In the genomic region with DNA sequence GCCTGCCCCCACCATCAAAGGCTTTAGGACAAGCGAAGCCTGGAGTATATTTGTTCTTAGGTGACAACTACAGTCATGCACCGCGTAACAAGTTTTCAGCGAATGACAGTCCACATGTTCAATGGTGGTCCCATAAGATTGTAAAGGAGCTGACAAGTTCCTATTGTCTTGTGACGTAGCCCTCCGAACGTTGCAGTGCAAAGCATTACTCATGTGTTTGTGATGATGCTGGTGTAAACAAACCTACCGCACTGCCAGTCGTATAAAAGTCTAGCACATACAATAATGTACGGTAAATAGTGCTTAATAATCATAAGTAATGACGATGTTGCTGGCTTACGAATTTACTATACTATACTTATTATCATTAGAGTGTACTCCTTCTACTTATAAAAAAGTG, we compare ENCODE assay signal across 19 cellular contexts. TPM values are rescaled to one million over a fixed set of nuclear protein-coding genes. Genes with fewer than 3 reads are reported as not detected.
DNase-seq lines count a peak whose midpoint lies in the region; ATAC-seq and TF ChIP-seq lines count a peak whose summit lies in the region.
"Had no signal": no experiment of that assay in that cellular context is flagged by ENCODE, and none has a peak within 500 bp of the region (broad histone marks: within the 10 kb centered on the region; RNA-seq: fewer than 3 reads in every experiment).

No MANE protein-coding gene starts in this region.

- H3K9me3 Mint-ChIP-seq in activated CD4-positive, alpha-beta T cell treated with anti-CD3 and anti-CD28 coated beads, Interleukin-2, amount 10 ng/mL, durations not matched to agents 24 days and 14 days, result no peaks in the 10 kb centered on the region
- H3K9me3 Mint-ChIP-seq in activated CD4-positive, alpha-beta T cell treated with anti-CD3 and anti-CD28 coated beads for 36 hours (ENCODE audit: low read depth), result no peaks in the 10 kb centered on the region
- H3K9me3 Mint-ChIP-seq in neural crest cell, result peaks cover 2% of the 10 kb centered on the region
- H3K9me3 Mint-ChIP-seq in HFFc6, result no peaks in the 10 kb centered on the region
- H3K9me3 Mint-ChIP-seq: CD4-positive, alpha-beta T cell; CD8-positive, alpha-beta T cell had no signal

- H3K27ac ChIP-seq in SJSA1, result peak overlapping the region; percentile 25; the same call in 1 of the 2 replicates
- H3K27ac ChIP-seq: 22Rv1; A549; BLaER1 treated with 17β-estradiol and CSF1 and Interleukin-3, amounts not matched to agents 10 nM and 100 nM; C4-2B had no signal

- H3K4me1 ChIP-seq in SJSA1 (replicated peaks), result peaks cover 9% of the 10 kb centered on the region
- H3K4me1 ChIP-seq: A549 had no signal

- ATAC-seq in activated CD4-positive, alpha-beta T cell treated with anti-CD3 and anti-CD28 coated beads for 36 hours, result no peak
- ATAC-seq in HG03108 (IDR thresholded peaks at IDR 0.05; ENCODE audit: unreplicated experiment), result no peak
- ATAC-seq: A549; CD8-positive, alpha-beta T cell had no signal

- no peaks in the 10 kb centered on the region for H3K27me3 ChIP-seq in SJSA1 (replicated peaks)
- H3K27me3 ChIP-seq: BLaER1 treated with 17β-estradiol and CSF1 and Interleukin-3, amounts not matched to agents 10 nM and 100 nM had no signal

- peaks cover 4% of the 10 kb centered on the region for H3K4me1 Mint-ChIP-seq in activated CD4-positive, alpha-beta T cell treated with anti-CD3 and anti-CD28 coated beads, Interleukin-2, amount 10 ng/mL, durations not matched to agents 24 days and 14 days
- no peaks in the 10 kb centered on the region for H3K4me1 Mint-ChIP-seq in activated CD4-positive, alpha-beta T cell treated with anti-CD3 and anti-CD28 coated beads for 36 hours
- H3K4me1 Mint-ChIP-seq in neural crest cell, result peaks cover 23% of the 10 kb centered on the region
- H3K4me1 Mint-ChIP-seq in HFFc6 (ENCODE audit: low read depth), result peaks cover 12% of the 10 kb centered on the region; the same call in 1 of the 2 replicates
- H3K4me1 Mint-ChIP-seq: B cell had no signal

- H3K36me3 Mint-ChIP-seq in activated CD4-positive, alpha-beta T cell treated with anti-CD3 and anti-CD28 coated beads, Interleukin-2, amount 10 ng/mL, durations not matched to agents 24 days and 14 days (ENCODE audit: low read depth), result no peaks in the 10 kb centered on the region
- no peaks in the 10 kb centered on the region for H3K36me3 Mint-ChIP-seq in activated CD4-positive, alpha-beta T cell treated with anti-CD3 and anti-CD28 coated beads for 36 hours (ENCODE audit: low read depth)
- no peaks in the 10 kb centered on the region for H3K36me3 Mint-ChIP-seq in neural crest cell (ENCODE audit: low read depth)
- no peaks in the 10 kb centered on the region; the same call in 1 of the 2 replicates for H3K36me3 Mint-ChIP-seq in HFFc6 (ENCODE audit: low read depth)
- H3K36me3 Mint-ChIP-seq: CD8-positive, alpha-beta T cell had no signal

- H3K9me3 ChIP-seq in SJSA1 (replicated peaks), result no peaks in the 10 kb centered on the region
- H3K9me3 ChIP-seq: A549; BLaER1 treated with 17β-estradiol and CSF1 and Interleukin-3, amounts not matched to agents 10 nM and 100 nM; Caco-2 had no signal

- no peak overlapping the region for H3K4me3 ChIP-seq in SJSA1
- H3K4me3 ChIP-seq: A549; BLaER1 treated with 17β-estradiol and CSF1 and Interleukin-3, amounts not matched to agents 10 nM and 100 nM had no signal

- POLR2A ChIA-PET in activated CD4-positive, alpha-beta T cell treated with anti-CD3 and anti-CD28 coated beads for 36 hours (lab: Charles Lee), result interaction anchor here (0.6 kb wide), 1 partner anchor 297 kb away, joined by 5 read pairs; no protein-coding TSS in a partner anchor

- no peak overlapping the region for H3K4me3 Mint-ChIP-seq in activated CD4-positive, alpha-beta T cell treated with anti-CD3 and anti-CD28 coated beads, Interleukin-2, amount 10 ng/mL, durations not matched to agents 24 days and 14 days
- no peak overlapping the region for H3K4me3 Mint-ChIP-seq in activated CD4-positive, alpha-beta T cell treated with anti-CD3 and anti-CD28 coated beads for 36 hours
- no peak overlapping the region for H3K4me3 Mint-ChIP-seq in neural crest cell
- no peak overlapping the region for H3K4me3 Mint-ChIP-seq in HFFc6
- H3K4me3 Mint-ChIP-seq: B cell; CD4-positive, alpha-beta T cell; CD8-positive, alpha-beta T cell had no signal

- no peaks in the 10 kb centered on the region for H3K36me3 ChIP-seq in SJSA1
- H3K36me3 ChIP-seq: BLaER1 treated with 17β-estradiol and CSF1 and Interleukin-3, amounts not matched to agents 10 nM and 100 nM had no signal

- CTCF ChIA-PET in activated CD4-positive, alpha-beta T cell treated with anti-CD3 and anti-CD28 coated beads for 36 hours (lab: Charles Lee), result interaction anchor here (0.9 kb wide), 1 partner anchor 57 kb away, joined by 3 read pairs; no protein-coding TSS in a partner anchor

- peak; percentile 40 for DNase-seq in activated CD4-positive, alpha-beta T cell treated with anti-CD3 and anti-CD28 coated beads, Interleukin-2, amount 10 ng/mL, durations not matched to agents 24 days and 14 days
- DNase-seq in activated CD4-positive, alpha-beta T cell treated with anti-CD3 and anti-CD28 coated beads for 36 hours, result no peak
- DNase-seq in SJSA1 (ENCODE audit: low read depth in 1 of 2, low spot score in 2 of 2), result peak; percentile 46 to 68
- DNase-seq in neural crest cell (ENCODE audit: low read depth, low spot score), result no peak
- DNase-seq in NCI-H1105 treated with DMSO at 0.1 percent for 48 hours (lab: John Stamatoyannopoulos, UW), result no peak
- no peak for DNase-seq in HFFc6
- DNase-seq: AML-193; Calu3; CD4-positive, alpha-beta T cell; CD8-positive, alpha-beta T cell; DMS79 treated with DMSO at 0.1 percent for 48 hours; GF-D8 had no signal

- no peak for TF ChIP-seq CTCF in neural crest cell (conservative IDR thresholded peaks at IDR 0.05)
- TF ChIP-seq CTCF in HFFc6 (IDR thresholded peaks at IDR 0.05), result no peak

- intact Hi-C loops in activated CD4-positive, alpha-beta T cell treated with anti-CD3 and anti-CD28 coated beads, Interleukin-2, amount 10 ng/mL, durations not matched to agents 24 days and 14 days (cut with micrococcal nuclease), result no loop called here
- intact Hi-C loops in activated CD4-positive, alpha-beta T cell treated with anti-CD3 and anti-CD28 coated beads for 36 hours (cut with DNase I, micrococcal nuclease), result no loop called here

- peaks cover 21% of the 10 kb centered on the region for H3K27me3 Mint-ChIP-seq in activated CD4-positive, alpha-beta T cell treated with anti-CD3 and anti-CD28 coated beads, Interleukin-2, amount 10 ng/mL, durations not matched to agents 24 days and 14 days
- peaks cover 3% of the 10 kb centered on the region for H3K27me3 Mint-ChIP-seq in activated CD4-positive, alpha-beta T cell treated with anti-CD3 and anti-CD28 coated beads for 36 hours
- H3K27me3 Mint-ChIP-seq in neural crest cell (ENCODE audit: low read depth), result no peaks in the 10 kb centered on the region
- H3K27me3 Mint-ChIP-seq in HFFc6 (ENCODE audit: insufficient read depth), result peaks cover 12% of the 10 kb centered on the region
- H3K27me3 Mint-ChIP-seq: B cell; CD4-positive, alpha-beta T cell had no signal

- H3K27ac Mint-ChIP-seq in activated CD4-positive, alpha-beta T cell treated with anti-CD3 and anti-CD28 coated beads, Interleukin-2, amount 10 ng/mL, durations not matched to agents 24 days and 14 days, result no peak overlapping the region
- no peak overlapping the region for H3K27ac Mint-ChIP-seq in activated CD4-positive, alpha-beta T cell treated with anti-CD3 and anti-CD28 coated beads for 36 hours
- H3K27ac Mint-ChIP-seq in neural crest cell (ENCODE audit: unreplicated experiment) (peak overlapping the region; percentile 90), HFFc6 (no peak overlapping the region)
- H3K27ac Mint-ChIP-seq: B cell; CD4-positive, alpha-beta T cell; CD8-positive, alpha-beta T cell had no signal

RNA-seq across cellular contexts. Expression of gene ADAMTS15, which starts 41.3 kb away (rescaled TPM):
- 0.02 TPM in 1 of 2 replicates, not detected in the other for total RNA-seq in activated CD4-positive, alpha-beta T cell treated with anti-CD3 and anti-CD28 coated beads, Interleukin-2, amount 10 ng/mL, durations not matched to agents 24 days and 14 days
- total RNA-seq in activated CD4-positive, alpha-beta T cell treated with anti-CD3 and anti-CD28 coated beads for 36 hours, result not detected
- 1.2 and 1.3 TPM in 2 replicates for total RNA-seq in SJSA1 (2014; rRNA removed; shearing (Covaris generic))
- 7.5 and 7.7 TPM in 2 replicates for total RNA-seq in neural crest cell
- 1 to 10 TPM in 2 of 6 experiments, under 1 TPM in 4; 0.21 to 1.1 (median 0.94) TPM for total RNA-seq in HFFc6 (2021; fragmentation: NEBNext Ultra II Directional; extraction: Animal tissue kit (Norgen Biotek cat#: 25700))
- total RNA-seq: B cell; CD8-positive, alpha-beta T cell had no signal

Comparison
In these comparisons a context has a peak if more than half of its experiments do, and no peak if none do; other contexts are left out.
1. DNase-seq: peak in activated CD4-positive, alpha-beta T cell treated with anti-CD3 and anti-CD28 coated beads, Interleukin-2, amount 10 ng/mL, durations not matched to agents 24 days and 14 days (single experiment) and SJSA1 (2 of 2); none in activated CD4-positive, alpha-beta T cell treated with anti-CD3 and anti-CD28 coated beads for 36 hours (single experiment), neural crest cell (single experiment), NCI-H1105 treated with DMSO at 0.1 percent for 48 hours (single experiment) and HFFc6 (single experiment).